Comparison of ENCODE assay signal across 19 cellular contexts in genomic region chr13:47546963-47547345, GRCh38.
"Had no signal": no experiment of that assay in that cellular context is flagged by ENCODE, and none has a peak within 500 bp of the region (broad histone marks: within the 10 kb centered on the region; RNA-seq: fewer than 3 reads in every experiment).

No MANE protein-coding gene starts in this region.

- H3K4me1 Mint-ChIP-seq: naive thymus-derived CD4-positive, alpha-beta T cell; stimulated activated memory B cell treated with anti-CD40 and anti-IgM and Interleukin-4, amounts not matched to agents 10 μg/mL and 1 μg/mL and 100 μg/mL, for 72 hours had no signal

- H3K36me3 ChIP-seq: esophagus squamous epithelium, pancreas, tibial artery had no signal

- H3K27ac ChIP-seq: coronary artery, pancreas, testis, tibial artery had no signal

- H3K4me3 Mint-ChIP-seq: naive thymus-derived CD4-positive, alpha-beta T cell; stimulated activated memory B cell treated with anti-CD40 and anti-IgM and Interleukin-4, amounts not matched to agents 10 μg/mL and 1 μg/mL and 100 μg/mL, for 72 hours; type B pancreatic cell had no signal

- H3K9me3 ChIP-seq: esophagus squamous epithelium, pancreas, testis, tibial artery had no signal

- H3K36me3 Mint-ChIP-seq: naive thymus-derived CD4-positive, alpha-beta T cell; stimulated activated memory B cell treated with anti-CD40 and anti-IgM and Interleukin-4, amounts not matched to agents 10 μg/mL and 1 μg/mL and 100 μg/mL, for 72 hours; type B pancreatic cell had no signal

- H3K27ac Mint-ChIP-seq: naive thymus-derived CD4-positive, alpha-beta T cell; stimulated activated memory B cell treated with anti-CD40 and anti-IgM and Interleukin-4, amounts not matched to agents 10 μg/mL and 1 μg/mL and 100 μg/mL, for 72 hours; type B pancreatic cell had no signal

- H3K4me3 ChIP-seq: coronary artery, esophagus squamous epithelium, pancreas, testis, tibial artery had no signal

- H3K9me3 Mint-ChIP-seq: naive thymus-derived CD4-positive, alpha-beta T cell; stimulated activated memory B cell treated with anti-CD40 and anti-IgM and Interleukin-4, amounts not matched to agents 10 μg/mL and 1 μg/mL and 100 μg/mL, for 72 hours had no signal

- ATAC-seq: left lobe of liver; naive thymus-derived CD4-positive, alpha-beta T cell; pancreas; sciatic nerve; stimulated activated naive CD8-positive, alpha-beta T cell treated with anti-CD3 and anti-CD28 coated beads, Interleukin-15, Interleukin-2, amounts not matched to agents 100 U/mL and 50 U/mL, for 24 hours had no signal

- DNase-seq: dermis blood vessel endothelial cell; effector memory CD4-positive, alpha-beta T cell; erythroblast; esophagus squamous epithelium; mesendoderm; midbrain; naive thymus-derived CD4-positive, alpha-beta T cell; pancreas; retina; stimulated activated CD4-positive, alpha-beta T cell treated with anti-CD3 and anti-CD28 coated beads, Interleukin-4, amount 100 ng/mL, for 4 hours; stimulated activated naive CD8-positive, alpha-beta T cell treated with anti-CD3 and anti-CD28 coated beads, Interleukin-15, Interleukin-2, amounts not matched to agents 100 U/mL and 50 U/mL, for 24 hours; substantia nigra; testis; tibial artery had no signal

- H3K4me1 ChIP-seq: pancreas, testis had no signal

- H3K27me3 ChIP-seq: esophagus squamous epithelium, pancreas, testis, tibial artery had no signal
